ENCODE assay signal across 7 cellular contexts in genomic region chr1:148481136-148481535, GRCh38. TPM values are rescaled to one million over a fixed set of nuclear protein-coding genes. Genes with fewer than 3 reads are reported as not detected.
"Had no signal": no experiment of that assay in that cellular context is flagged by ENCODE, and none has a peak within 500 bp of the region (broad histone marks: within the 10 kb centered on the region; RNA-seq: fewer than 3 reads in every experiment).

No MANE protein-coding gene starts in this region.

RNA-seq across cellular contexts. Expression of gene PPIAL4G, which starts 2.0 kb away (rescaled TPM):
- total RNA-seq: cardiac muscle cell, esophagus muscularis mucosa, pulmonary artery endothelial cell, right lobe of liver, smooth muscle cell, thoracic aorta had no signal
- polyA plus RNA-seq: cardiac muscle cell, SK-N-SH, smooth muscle cell had no signal
